ENCODE assay signal across 20 cellular contexts in the genomic region with DNA sequence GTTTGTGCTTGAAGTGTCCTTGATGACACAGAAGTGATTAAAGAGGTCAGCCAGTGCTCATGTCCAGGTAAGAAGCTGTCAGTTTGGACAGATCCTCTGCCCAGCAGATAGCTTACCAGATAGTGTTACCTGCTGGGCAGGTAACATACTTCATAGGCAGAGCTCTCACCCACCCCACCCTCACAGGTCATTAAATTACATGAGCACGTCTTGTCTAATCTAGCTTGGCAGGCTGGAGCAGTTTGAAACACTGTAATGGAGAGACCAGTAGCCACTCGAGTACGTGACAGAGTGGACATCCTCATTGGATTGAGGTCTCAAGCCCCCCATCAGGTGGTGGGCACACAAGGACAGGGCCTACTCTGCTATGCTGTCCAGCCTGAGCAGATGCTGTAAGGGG.
"Had no signal": no experiment of that assay in that cellular context is flagged by ENCODE, and none has a peak within 500 bp of the region (broad histone marks: within the 10 kb centered on the region; RNA-seq: fewer than 3 reads in every experiment).

No MANE protein-coding gene starts in this region.

- H3K4me3 Mint-ChIP-seq: activated CD4-positive, alpha-beta T cell treated with anti-CD3 and anti-CD28 coated beads for 36 hours; activated naive CD8-positive, alpha-beta T cell treated with anti-CD3 and anti-CD28 coated beads, Interleukin-2, amount 50 U/mL, for 24 hours; activated T-helper 1 cell treated with anti-CD3 and anti-CD28 coated beads, Interleukin-12 subunit alpha, Interleukin-12 subunit beta, Interleukin-2, Interleukin-4 antibody, amounts not matched to agents 30 ng/mL and 10 ng/mL and 1 ng/mL, durations not matched to agents 14 hours and 24 hours and 36 hours; T-helper 17 cell; WTC11 had no signal

- H3K27me3 Mint-ChIP-seq: activated CD4-positive, alpha-beta T cell treated with anti-CD3 and anti-CD28 coated beads for 36 hours; activated naive CD8-positive, alpha-beta T cell treated with anti-CD3 and anti-CD28 coated beads, Interleukin-2, amount 50 U/mL, for 24 hours; T-helper 17 cell had no signal

- DNase-seq: activated CD4-positive, alpha-beta T cell treated with anti-CD3 and anti-CD28 coated beads for 36 hours; activated gamma-delta T cell treated with Interleukin-2 at 50 U/mL for 16 hours; activated naive CD4-positive, alpha-beta T cell treated with anti-CD3 and anti-CD28 coated beads, Interleukin-2, amount 50 U/mL, for 16 hours; activated naive CD8-positive, alpha-beta T cell treated with anti-CD3 and anti-CD28 coated beads, Interleukin-2, amount 50 U/mL, for 24 hours; activated T-cell treated with anti-CD3 and anti-CD28 coated beads, Interleukin-2, amount 50 U/mL, for 1 hour; amygdala; caudate nucleus; esophagus squamous epithelium; left ventricle myocardium superior; pancreas; spleen; stimulated activated naive CD4-positive, alpha-beta T cell treated with Interleukin-2 at 50 U/mL for 16 hours; T-helper 17 cell; T1000 had no signal

- H3K27me3 ChIP-seq: esophagus squamous epithelium, pancreas, right atrium auricular region, spleen, tibial nerve had no signal

- H3K9me3 ChIP-seq: esophagus squamous epithelium, pancreas, right atrium auricular region, spleen, tibial nerve had no signal

- H3K27ac Mint-ChIP-seq: activated CD4-positive, alpha-beta T cell treated with anti-CD3 and anti-CD28 coated beads for 36 hours; activated naive CD8-positive, alpha-beta T cell treated with anti-CD3 and anti-CD28 coated beads, Interleukin-2, amount 50 U/mL, for 24 hours; activated T-helper 1 cell treated with anti-CD3 and anti-CD28 coated beads, Interleukin-12 subunit alpha, Interleukin-12 subunit beta, Interleukin-2, Interleukin-4 antibody, amounts not matched to agents 30 ng/mL and 10 ng/mL and 1 ng/mL, durations not matched to agents 14 hours and 24 hours and 36 hours; T-helper 17 cell had no signal

- H3K36me3 ChIP-seq: esophagus squamous epithelium, pancreas, right atrium auricular region, tibial nerve had no signal

- H3K9me3 Mint-ChIP-seq: activated naive CD8-positive, alpha-beta T cell treated with anti-CD3 and anti-CD28 coated beads, Interleukin-2, amount 50 U/mL, for 24 hours; activated T-helper 1 cell treated with anti-CD3 and anti-CD28 coated beads, Interleukin-12 subunit alpha, Interleukin-12 subunit beta, Interleukin-2, Interleukin-4 antibody, amounts not matched to agents 30 ng/mL and 10 ng/mL and 1 ng/mL, durations not matched to agents 14 hours and 24 hours and 36 hours; WTC11 had no signal

- H3K4me1 ChIP-seq: esophagus squamous epithelium, pancreas, right atrium auricular region, tibial nerve had no signal

- ATAC-seq: activated CD4-positive, alpha-beta T cell treated with anti-CD3 and anti-CD28 coated beads for 36 hours; activated naive CD8-positive, alpha-beta T cell treated with anti-CD3 and anti-CD28 coated beads, Interleukin-2, amount 50 U/mL, for 24 hours; left ventricle myocardium superior; pancreas; SK-N-SH treated with all-trans-retinoic acid at 6 μM for 48 hours; T-helper 17 cell; WTC11 had no signal

- H3K36me3 Mint-ChIP-seq: WTC11 had no signal

- H3K4me1 Mint-ChIP-seq: WTC11 had no signal

- H3K27ac ChIP-seq: epithelial cell of prostate, esophagus squamous epithelium, pancreas, right atrium auricular region, spleen, tibial nerve had no signal

- H3K4me3 ChIP-seq: esophagus squamous epithelium, pancreas, right atrium auricular region, spleen, tibial nerve had no signal
